Comparison of ENCODE assay signal across 1 cellular context in the genomic region with DNA sequence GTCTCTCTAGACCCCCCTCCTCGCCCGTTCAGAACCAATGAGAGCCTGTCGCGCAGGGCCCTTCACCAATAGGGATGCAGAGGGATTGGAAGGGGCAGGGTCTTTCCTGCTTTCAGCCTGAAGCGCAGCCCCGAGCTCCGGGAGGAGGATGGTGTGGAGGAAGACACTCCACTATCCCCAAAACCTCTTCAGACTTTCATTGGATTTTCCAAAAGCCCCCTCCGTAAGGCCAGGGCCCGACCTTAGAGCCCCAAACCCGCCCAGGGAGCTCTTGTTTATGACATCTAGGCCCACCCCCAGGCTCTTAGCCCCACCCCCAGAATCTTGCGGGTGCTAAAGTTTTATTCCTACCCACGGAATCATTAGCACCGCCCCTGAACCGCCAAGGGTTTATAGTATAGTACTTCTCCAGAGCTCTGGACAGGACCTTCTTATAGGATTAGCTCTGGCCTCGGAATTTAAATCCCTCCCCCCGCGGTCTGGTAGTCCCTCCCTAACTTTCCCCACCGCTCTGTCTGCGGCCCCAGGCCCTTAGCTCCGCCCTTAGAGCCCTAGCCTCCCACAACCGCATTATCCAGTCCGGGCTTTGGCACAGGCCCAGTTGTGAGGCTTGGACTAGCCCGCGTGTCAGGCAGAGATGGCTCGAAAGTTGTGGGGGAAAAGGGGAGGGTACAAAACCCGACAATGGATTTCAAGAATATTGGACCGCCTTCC.
TF ChIP-seq lines count a peak whose summit lies in the region.

No MANE protein-coding gene starts in this region.

TF ChIP-seq in GM12878, 131 proteins besides CTCF, POLR2A, EP300 and RAD21 (continued from another document and continues in another):
- TF ChIP-seq, protein P1, sequence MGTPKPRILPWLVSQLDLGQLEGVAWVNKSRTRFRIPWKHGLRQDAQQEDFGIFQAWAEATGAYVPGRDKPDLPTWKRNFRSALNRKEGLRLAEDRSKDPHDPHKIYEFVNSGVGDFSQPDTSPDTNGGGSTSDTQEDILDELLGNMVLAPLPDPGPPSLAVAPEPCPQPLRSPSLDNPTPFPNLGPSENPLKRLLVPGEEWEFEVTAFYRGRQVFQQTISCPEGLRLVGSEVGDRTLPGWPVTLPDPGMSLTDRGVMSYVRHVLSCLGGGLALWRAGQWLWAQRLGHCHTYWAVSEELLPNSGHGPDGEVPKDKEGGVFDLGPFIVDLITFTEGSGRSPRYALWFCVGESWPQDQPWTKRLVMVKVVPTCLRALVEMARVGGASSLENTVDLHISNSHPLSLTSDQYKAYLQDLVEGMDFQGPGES (IDR thresholded peaks at IDR 0.05), result peak; percentile 81
- TF ChIP-seq EZH2 (IDR thresholded peaks at IDR 0.05; ENCODE audit: borderline replicate concordance, control insufficient read depth, low read depth, low read length) (no peak), MTA2 (IDR thresholded peaks at IDR 0.05; ENCODE audit: low read depth) (no peak), SMAD5 (IDR thresholded peaks at IDR 0.05; ENCODE audit: low read depth) (no peak), CREB1 (IDR thresholded peaks at IDR 0.05; ENCODE audit: low read depth) (no peak), RBBP5 (conservative IDR thresholded peaks at IDR 0.05) (no peak), RCOR1 (conservative IDR thresholded peaks at IDR 0.05; ENCODE audit: low read depth, low read length) (no peak; the same call in 1 of the 2 replicates), PAX5 (IDR thresholded peaks at IDR 0.05; ENCODE audit: borderline replicate concordance, low read depth, low read length) (no peak), JUND (IDR thresholded peaks at IDR 0.05; ENCODE audit: low read depth, low read length) (no peak), POLR2AphosphoS2 (IDR thresholded peaks at IDR 0.05; ENCODE audit: low read depth, low read length) (no peak), HDGF (IDR thresholded peaks at IDR 0.05) (no peak), ZNF207 (IDR thresholded peaks at IDR 0.05; ENCODE audit: borderline replicate concordance) (no peak; the same call in 1 of the 2 replicates), MXI1 (IDR thresholded peaks at IDR 0.05; ENCODE audit: low read depth, low read length) (no peak), ZNF217 (IDR thresholded peaks at IDR 0.05) (peak; percentile 63; the same call in 1 of the 2 replicates), FOXK2 (IDR thresholded peaks at IDR 0.05) (no peak), ZBED1 (IDR thresholded peaks at IDR 0.05; ENCODE audit: borderline replicate concordance) (no peak), NR2C1 (IDR thresholded peaks at IDR 0.05) (no peak), SIN3A (IDR thresholded peaks at IDR 0.05; ENCODE audit: low read depth, low read length) (no peak), KAT2A (conservative IDR thresholded peaks at IDR 0.05; ENCODE audit: control insufficient read depth, low read depth, low read length) (no peak), DPF2 (IDR thresholded peaks at IDR 0.05) (no peak; the same call in 1 of the 2 replicates), SMC3 (IDR thresholded peaks at IDR 0.05; ENCODE audit: borderline replicate concordance, low read length) (no peak), BACH1 (IDR thresholded peaks at IDR 0.05; ENCODE audit: borderline replicate concordance) (no peak), ESRRA (IDR thresholded peaks at IDR 0.05; ENCODE audit: low read length) (no peak), TARDBP (IDR thresholded peaks at IDR 0.05; ENCODE audit: borderline replicate concordance) (peak; percentile 55; the same call in 1 of the 2 replicates), LARP7 (IDR thresholded peaks at IDR 0.05) (no peak), SUZ12 (IDR thresholded peaks at IDR 0.05; ENCODE audit: unreplicated experiment) (no peak), CBX3 (IDR thresholded peaks at IDR 0.05; ENCODE audit: borderline replicate concordance, low read depth) (no peak), PML (IDR thresholded peaks at IDR 0.05; ENCODE audit: low read length) (no peak), POU2F2 (IDR thresholded peaks at IDR 0.05; ENCODE audit: borderline replicate concordance, low read depth, low read length) (peak; percentile 84; the same call in 2 of the 3 replicates), TCF3 (IDR thresholded peaks at IDR 0.05; ENCODE audit: borderline replicate concordance, insufficient read depth, low read depth, low read length) (no peak)
- TF ChIP-seq, protein P2, sequence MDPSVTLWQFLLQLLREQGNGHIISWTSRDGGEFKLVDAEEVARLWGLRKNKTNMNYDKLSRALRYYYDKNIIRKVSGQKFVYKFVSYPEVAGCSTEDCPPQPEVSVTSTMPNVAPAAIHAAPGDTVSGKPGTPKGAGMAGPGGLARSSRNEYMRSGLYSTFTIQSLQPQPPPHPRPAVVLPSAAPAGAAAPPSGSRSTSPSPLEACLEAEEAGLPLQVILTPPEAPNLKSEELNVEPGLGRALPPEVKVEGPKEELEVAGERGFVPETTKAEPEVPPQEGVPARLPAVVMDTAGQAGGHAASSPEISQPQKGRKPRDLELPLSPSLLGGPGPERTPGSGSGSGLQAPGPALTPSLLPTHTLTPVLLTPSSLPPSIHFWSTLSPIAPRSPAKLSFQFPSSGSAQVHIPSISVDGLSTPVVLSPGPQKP (IDR thresholded peaks at IDR 0.05; ENCODE audit: low read depth, low read length), result no peak
- TF ChIP-seq, protein P3, sequence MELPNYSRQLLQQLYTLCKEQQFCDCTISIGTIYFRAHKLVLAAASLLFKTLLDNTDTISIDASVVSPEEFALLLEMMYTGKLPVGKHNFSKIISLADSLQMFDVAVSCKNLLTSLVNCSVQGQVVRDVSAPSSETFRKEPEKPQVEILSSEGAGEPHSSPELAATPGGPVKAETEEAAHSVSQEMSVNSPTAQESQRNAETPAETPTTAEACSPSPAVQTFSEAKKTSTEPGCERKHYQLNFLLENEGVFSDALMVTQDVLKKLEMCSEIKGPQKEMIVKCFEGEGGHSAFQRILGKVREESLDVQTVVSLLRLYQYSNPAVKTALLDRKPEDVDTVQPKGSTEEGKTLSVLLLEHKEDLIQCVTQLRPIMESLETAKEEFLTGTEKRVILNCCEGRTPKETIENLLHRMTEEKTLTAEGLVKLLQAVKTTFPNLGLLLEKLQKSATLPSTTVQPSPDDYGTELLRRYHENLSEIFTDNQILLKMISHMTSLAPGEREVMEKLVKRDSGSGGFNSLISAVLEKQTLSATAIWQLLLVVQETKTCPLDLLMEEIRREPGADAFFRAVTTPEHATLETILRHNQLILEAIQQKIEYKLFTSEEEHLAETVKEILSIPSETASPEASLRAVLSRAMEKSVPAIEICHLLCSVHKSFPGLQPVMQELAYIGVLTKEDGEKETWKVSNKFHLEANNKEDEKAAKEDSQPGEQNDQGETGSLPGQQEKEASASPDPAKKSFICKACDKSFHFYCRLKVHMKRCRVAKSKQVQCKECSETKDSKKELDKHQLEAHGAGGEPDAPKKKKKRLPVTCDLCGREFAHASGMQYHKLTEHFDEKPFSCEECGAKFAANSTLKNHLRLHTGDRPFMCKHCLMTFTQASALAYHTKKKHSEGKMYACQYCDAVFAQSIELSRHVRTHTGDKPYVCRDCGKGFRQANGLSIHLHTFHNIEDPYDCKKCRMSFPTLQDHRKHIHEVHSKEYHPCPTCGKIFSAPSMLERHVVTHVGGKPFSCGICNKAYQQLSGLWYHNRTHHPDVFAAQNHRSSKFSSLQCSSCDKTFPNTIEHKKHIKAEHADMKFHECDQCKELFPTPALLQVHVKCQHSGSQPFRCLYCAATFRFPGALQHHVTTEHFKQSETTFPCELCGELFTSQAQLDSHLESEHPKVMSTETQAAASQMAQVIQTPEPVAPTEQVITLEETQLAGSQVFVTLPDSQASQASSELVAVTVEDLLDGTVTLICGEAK (IDR thresholded peaks at IDR 0.05; ENCODE audit: borderline replicate concordance), result peak; percentile 68
- TF ChIP-seq, protein P4, sequence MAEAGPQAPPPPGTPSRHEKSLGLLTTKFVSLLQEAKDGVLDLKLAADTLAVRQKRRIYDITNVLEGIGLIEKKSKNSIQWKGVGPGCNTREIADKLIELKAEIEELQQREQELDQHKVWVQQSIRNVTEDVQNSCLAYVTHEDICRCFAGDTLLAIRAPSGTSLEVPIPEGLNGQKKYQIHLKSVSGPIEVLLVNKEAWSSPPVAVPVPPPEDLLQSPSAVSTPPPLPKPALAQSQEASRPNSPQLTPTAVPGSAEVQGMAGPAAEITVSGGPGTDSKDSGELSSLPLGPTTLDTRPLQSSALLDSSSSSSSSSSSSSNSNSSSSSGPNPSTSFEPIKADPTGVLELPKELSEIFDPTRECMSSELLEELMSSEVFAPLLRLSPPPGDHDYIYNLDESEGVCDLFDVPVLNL (IDR thresholded peaks at IDR 0.05; ENCODE audit: low read depth, low read length), result no peak
- TF ChIP-seq, protein P5, sequence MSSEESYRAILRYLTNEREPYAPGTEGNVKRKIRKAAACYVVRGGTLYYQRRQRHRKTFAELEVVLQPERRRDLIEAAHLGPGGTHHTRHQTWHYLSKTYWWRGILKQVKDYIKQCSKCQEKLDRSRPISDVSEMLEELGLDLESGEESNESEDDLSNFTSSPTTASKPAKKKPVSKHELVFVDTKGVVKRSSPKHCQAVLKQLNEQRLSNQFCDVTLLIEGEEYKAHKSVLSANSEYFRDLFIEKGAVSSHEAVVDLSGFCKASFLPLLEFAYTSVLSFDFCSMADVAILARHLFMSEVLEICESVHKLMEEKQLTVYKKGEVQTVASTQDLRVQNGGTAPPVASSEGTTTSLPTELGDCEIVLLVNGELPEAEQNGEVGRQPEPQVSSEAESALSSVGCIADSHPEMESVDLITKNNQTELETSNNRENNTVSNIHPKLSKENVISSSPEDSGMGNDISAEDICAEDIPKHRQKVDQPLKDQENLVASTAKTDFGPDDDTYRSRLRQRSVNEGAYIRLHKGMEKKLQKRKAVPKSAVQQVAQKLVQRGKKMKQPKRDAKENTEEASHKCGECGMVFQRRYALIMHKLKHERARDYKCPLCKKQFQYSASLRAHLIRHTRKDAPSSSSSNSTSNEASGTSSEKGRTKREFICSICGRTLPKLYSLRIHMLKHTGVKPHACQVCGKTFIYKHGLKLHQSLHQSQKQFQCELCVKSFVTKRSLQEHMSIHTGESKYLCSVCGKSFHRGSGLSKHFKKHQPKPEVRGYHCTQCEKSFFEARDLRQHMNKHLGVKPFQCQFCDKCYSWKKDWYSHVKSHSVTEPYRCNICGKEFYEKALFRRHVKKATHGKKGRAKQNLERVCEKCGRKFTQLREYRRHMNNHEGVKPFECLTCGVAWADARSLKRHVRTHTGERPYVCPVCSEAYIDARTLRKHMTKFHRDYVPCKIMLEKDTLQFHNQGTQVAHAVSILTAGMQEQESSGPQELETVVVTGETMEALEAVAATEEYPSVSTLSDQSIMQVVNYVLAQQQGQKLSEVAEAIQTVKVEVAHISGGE (CRISPR knock-in tag; IDR thresholded peaks at IDR 0.05), result no peak
- TF ChIP-seq, protein P6, sequence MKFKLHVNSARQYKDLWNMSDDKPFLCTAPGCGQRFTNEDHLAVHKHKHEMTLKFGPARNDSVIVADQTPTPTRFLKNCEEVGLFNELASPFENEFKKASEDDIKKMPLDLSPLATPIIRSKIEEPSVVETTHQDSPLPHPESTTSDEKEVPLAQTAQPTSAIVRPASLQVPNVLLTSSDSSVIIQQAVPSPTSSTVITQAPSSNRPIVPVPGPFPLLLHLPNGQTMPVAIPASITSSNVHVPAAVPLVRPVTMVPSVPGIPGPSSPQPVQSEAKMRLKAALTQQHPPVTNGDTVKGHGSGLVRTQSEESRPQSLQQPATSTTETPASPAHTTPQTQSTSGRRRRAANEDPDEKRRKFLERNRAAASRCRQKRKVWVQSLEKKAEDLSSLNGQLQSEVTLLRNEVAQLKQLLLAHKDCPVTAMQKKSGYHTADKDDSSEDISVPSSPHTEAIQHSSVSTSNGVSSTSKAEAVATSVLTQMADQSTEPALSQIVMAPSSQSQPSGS (IDR thresholded peaks at IDR 0.05; ENCODE audit: low read length), result no peak
- TF ChIP-seq, protein P7, sequence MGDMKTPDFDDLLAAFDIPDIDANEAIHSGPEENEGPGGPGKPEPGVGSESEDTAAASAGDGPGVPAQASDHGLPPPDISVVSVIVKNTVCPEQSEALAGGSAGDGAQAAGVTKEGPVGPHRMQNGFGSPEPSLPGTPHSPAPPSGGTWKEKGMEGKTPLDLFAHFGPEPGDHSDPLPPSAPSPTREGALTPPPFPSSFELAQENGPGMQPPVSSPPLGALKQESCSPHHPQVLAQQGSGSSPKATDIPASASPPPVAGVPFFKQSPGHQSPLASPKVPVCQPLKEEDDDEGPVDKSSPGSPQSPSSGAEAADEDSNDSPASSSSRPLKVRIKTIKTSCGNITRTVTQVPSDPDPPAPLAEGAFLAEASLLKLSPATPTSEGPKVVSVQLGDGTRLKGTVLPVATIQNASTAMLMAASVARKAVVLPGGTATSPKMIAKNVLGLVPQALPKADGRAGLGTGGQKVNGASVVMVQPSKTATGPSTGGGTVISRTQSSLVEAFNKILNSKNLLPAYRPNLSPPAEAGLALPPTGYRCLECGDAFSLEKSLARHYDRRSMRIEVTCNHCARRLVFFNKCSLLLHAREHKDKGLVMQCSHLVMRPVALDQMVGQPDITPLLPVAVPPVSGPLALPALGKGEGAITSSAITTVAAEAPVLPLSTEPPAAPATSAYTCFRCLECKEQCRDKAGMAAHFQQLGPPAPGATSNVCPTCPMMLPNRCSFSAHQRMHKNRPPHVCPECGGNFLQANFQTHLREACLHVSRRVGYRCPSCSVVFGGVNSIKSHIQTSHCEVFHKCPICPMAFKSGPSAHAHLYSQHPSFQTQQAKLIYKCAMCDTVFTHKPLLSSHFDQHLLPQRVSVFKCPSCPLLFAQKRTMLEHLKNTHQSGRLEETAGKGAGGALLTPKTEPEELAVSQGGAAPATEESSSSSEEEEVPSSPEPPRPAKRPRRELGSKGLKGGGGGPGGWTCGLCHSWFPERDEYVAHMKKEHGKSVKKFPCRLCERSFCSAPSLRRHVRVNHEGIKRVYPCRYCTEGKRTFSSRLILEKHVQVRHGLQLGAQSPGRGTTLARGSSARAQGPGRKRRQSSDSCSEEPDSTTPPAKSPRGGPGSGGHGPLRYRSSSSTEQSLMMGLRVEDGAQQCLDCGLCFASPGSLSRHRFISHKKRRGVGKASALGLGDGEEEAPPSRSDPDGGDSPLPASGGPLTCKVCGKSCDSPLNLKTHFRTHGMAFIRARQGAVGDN (IDR thresholded peaks at IDR 0.05), result no peak
- TF ChIP-seq, protein P8, sequence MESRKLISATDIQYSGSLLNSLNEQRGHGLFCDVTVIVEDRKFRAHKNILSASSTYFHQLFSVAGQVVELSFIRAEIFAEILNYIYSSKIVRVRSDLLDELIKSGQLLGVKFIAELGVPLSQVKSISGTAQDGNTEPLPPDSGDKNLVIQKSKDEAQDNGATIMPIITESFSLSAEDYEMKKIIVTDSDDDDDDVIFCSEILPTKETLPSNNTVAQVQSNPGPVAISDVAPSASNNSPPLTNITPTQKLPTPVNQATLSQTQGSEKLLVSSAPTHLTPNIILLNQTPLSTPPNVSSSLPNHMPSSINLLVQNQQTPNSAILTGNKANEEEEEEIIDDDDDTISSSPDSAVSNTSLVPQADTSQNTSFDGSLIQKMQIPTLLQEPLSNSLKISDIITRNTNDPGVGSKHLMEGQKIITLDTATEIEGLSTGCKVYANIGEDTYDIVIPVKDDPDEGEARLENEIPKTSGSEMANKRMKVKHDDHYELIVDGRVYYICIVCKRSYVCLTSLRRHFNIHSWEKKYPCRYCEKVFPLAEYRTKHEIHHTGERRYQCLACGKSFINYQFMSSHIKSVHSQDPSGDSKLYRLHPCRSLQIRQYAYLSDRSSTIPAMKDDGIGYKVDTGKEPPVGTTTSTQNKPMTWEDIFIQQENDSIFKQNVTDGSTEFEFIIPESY (IDR thresholded peaks at IDR 0.05), result no peak
